ENCODE assay signal across 8 cellular contexts in the genomic region with DNA sequence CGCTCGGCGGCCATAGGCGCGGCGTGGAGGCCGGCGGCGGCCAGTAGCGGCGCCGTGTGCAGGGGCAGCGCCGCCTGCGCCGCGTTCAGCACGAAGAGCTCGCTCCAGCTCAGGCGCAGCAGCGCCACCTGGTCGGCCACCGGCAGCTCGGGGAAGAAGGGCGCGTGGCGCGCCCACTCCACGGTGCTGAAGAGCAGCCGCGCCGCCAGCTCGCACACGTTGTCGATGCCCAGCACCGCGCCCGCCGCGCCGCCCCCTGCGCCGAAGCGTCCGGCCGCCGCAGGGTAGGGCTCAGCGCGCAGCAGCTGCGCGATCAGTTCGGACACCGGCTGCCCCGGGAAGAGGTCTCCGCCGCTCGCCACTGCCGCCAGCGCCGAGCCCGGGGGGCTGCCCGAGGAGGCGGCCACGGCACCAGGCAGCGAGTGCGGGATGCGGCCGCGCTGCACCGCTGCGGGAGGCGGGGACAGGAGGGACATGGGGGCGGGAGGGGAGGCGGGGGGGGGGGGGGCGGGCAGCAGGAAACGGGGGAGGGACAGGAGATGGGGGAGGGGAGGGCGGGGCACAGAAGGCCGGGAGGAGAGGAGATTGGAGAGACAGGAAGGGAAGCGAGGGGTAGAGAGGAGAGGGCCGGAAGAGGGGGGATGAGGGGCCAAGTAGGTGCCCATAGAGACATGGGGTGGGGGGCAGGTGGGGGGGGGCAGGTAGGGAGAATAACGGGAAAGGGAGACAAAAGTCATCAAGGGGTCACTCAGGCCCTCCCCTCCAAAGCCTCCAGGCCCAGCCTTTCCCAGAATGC. TPM values are rescaled to one million over a fixed set of nuclear protein-coding genes. Genes with fewer than 3 reads are reported as not detected.
DNase-seq lines count a peak whose midpoint lies in the region; ATAC-seq and TF ChIP-seq lines count a peak whose summit lies in the region.

No MANE protein-coding gene starts in this region.

- intact Hi-C loops in testis (cut with DNase I; ENCODE audit: low total_unique reads) = no loop called here

- DNase-seq in NOMO-1 (lab: John Stamatoyannopoulos, UW; ENCODE audit: unreplicated experiment in 2 of 2) (peak; percentile 18 to 20), NOMO-1 treated with dmso at 0.1 percent for 144 hours (lab: John Stamatoyannopoulos, UW; ENCODE audit: unreplicated experiment) (no peak), RWPE1 (ENCODE audit: low spot score) (peak; percentile 51), omental fat pad (ENCODE audit: low spot score) (no peak), testis (peak; percentile 80)
- DNase-seq in activated naive CD4-positive, alpha-beta T cell (lab: John Stamatoyannopoulos, UW) = peak in 3 of 4 experiments; percentile 46 to 71 (median 57)

- TF ChIP-seq CTCF in RWPE1 (conservative IDR thresholded peaks at IDR 0.05; ENCODE audit: low read depth) (peak; percentile 76), gastroesophageal sphincter (IDR thresholded peaks at IDR 0.05) (peak in 3 of 4 experiments; percentile 60 to 84 (median 63)), omental fat pad (IDR thresholded peaks at IDR 0.05) (no peak), testis (IDR thresholded peaks at IDR 0.05) (peak; percentile 31 to 46 (median 34))

- peak overlapping the region; percentile 35 to 63 for H3K4me3 ChIP-seq in gastroesophageal sphincter
- peak overlapping the region; percentile 43 to 58 for H3K4me3 ChIP-seq in testis

- TF ChIP-seq EP300 in gastroesophageal sphincter (IDR thresholded peaks at IDR 0.05) = no peak

- CTCF ChIA-PET in RWPE1 (lab: Yijun Ruan, JAX) = interaction anchor here (0.6 to 2.1 kb wide), 5 partner anchors 9 to 156 kb away, joined by 4 to 12 read pairs (median 4); a partner anchor contains a TSS

- H3K9me3 ChIP-seq in gastroesophageal sphincter (no peaks in the 10 kb centered on the region), testis (no peaks in the 10 kb centered on the region)

- TF ChIP-seq POLR2A in gastroesophageal sphincter (IDR thresholded peaks at IDR 0.05) = no peak
- no peak for TF ChIP-seq POLR2A in testis (IDR thresholded peaks at IDR 0.05)

- H3K36me3 ChIP-seq in gastroesophageal sphincter = peaks cover 0 to 67% of the 10 kb centered on the region in 2 donors
- no peaks in the 10 kb centered on the region for H3K36me3 ChIP-seq in testis (ENCODE audit: low read depth, missing control alignments)

- POLR2A ChIA-PET in RWPE1 (lab: Yijun Ruan, JAX; ENCODE audit: low non-redundant PET) = interaction anchor here (0.9 to 1.2 kb wide), 2 partner anchors 9 to 10 kb away, joined by 3 to 4 read pairs; a partner anchor contains a TSS

- peak overlapping the region; percentile 94 for H3K27ac ChIP-seq in RWPE1
- peak overlapping the region; percentile 12 to 87 (median 82) for H3K27ac ChIP-seq in gastroesophageal sphincter
- peak overlapping the region; percentile 26 to 74 for H3K27ac ChIP-seq in testis

- H3K4me1 ChIP-seq in gastroesophageal sphincter (peaks cover 0 to 37% (median 12%) of the 10 kb centered on the region in 3 donors), testis (peaks cover 20% of the 10 kb centered on the region)

- H3K27me3 ChIP-seq in gastroesophageal sphincter (no peaks in the 10 kb centered on the region), testis (no peaks in the 10 kb centered on the region)

- ATAC-seq in HG03571 (IDR thresholded peaks at IDR 0.05; ENCODE audit: unreplicated experiment) (peak; percentile 65), gastroesophageal sphincter (peak; percentile 89), omental fat pad (ENCODE audit: low FRiP score) (peak; percentile 84)

- WGBS in gastroesophageal sphincter (ENCODE audit: low coverage in 1 of 2), 2 donors = 0% methylated on average over 1 to 3 of the region's 81 CpGs
- WGBS in testis, 2 donors = 2 to 3% methylated on average over 5 to 22 of the region's 81 CpGs

RNA-seq across cellular contexts. Expression of a gene that starts 9.8 kb away (rescaled TPM):
- total RNA-seq in gastroesophageal sphincter (10 to 100 TPM in 1 of 4 donors, 1 to 10 TPM in 3; 3.5 to 15.1 (median 6.5) TPM), omental fat pad (10 to 100 TPM in 1 of 4 donors, 1 to 10 TPM in 3; 6.7 to 17.7 (median 9.3) TPM), testis (10 to 100 TPM in 1 of 2 donors, 1 to 10 TPM in 1; 6.6 to 13.9 TPM)
- polyA plus RNA-seq in testis (ENCODE audit: insufficient read depth, low read depth, low replicate concordance) = 17.5 TPM

RNA-seq across cellular contexts. Expression of a gene that starts 9.9 kb away (rescaled TPM):
- total RNA-seq in gastroesophageal sphincter (10 to 100 TPM; 33.9 to 71.9 (median 60.2) TPM), omental fat pad (10 to 100 TPM; 16.9 to 45.4 (median 29.8) TPM), testis (10 to 100 TPM; 63.1 to 71.8 TPM)
- polyA plus RNA-seq in testis (ENCODE audit: insufficient read depth, low read depth, low replicate concordance) = 20.4 TPM

RNA-seq across cellular contexts. Expression of a gene that starts 20.7 kb away (rescaled TPM):
- total RNA-seq in gastroesophageal sphincter (10 to 100 TPM; 11.3 to 24.0 (median 17.9) TPM), omental fat pad (10 to 100 TPM; 14.5 to 22.3 (median 20.7) TPM), testis (10 to 100 TPM; 15.8 to 23.8 TPM)
- polyA plus RNA-seq in testis (ENCODE audit: insufficient read depth, low read depth, low replicate concordance) = 33.3 TPM

RNA-seq across cellular contexts. Expression of a gene that starts 28.7 kb away (rescaled TPM):
- total RNA-seq in gastroesophageal sphincter (1 to 10 TPM; 4.6 to 9.6 (median 5.1) TPM), omental fat pad (10 to 100 TPM in 1 of 4 donors, 1 to 10 TPM in 3; 2.4 to 43.3 (median 5.8) TPM), testis (1 to 10 TPM; 2.0 to 5.6 TPM)
- 2.6 TPM for polyA plus RNA-seq in testis (ENCODE audit: insufficient read depth, low read depth, low replicate concordance)

RNA-seq across cellular contexts. Expression of a gene that starts 31.4 kb away (rescaled TPM):
- total RNA-seq in gastroesophageal sphincter (10 to 100 TPM; 62.6 to 91.8 (median 81.9) TPM), omental fat pad (10 to 100 TPM; 46.0 to 62.1 (median 59.1) TPM), testis (10 to 100 TPM; 93.2 to 95.4 TPM)
- polyA plus RNA-seq in testis (ENCODE audit: insufficient read depth, low read depth, low replicate concordance) = 110 TPM

Comparison
In these comparisons a context has a peak if more than half of its experiments do, and no peak if none do; other contexts are left out.
1. DNase-seq: peak in NOMO-1 (2 of 2), RWPE1 (single experiment), activated naive CD4-positive, alpha-beta T cell (3 of 4) and testis (single experiment); none in NOMO-1 treated with dmso at 0.1 percent for 144 hours (single experiment) and omental fat pad (single experiment).
2. CTCF ChIP-seq: peak in RWPE1 (single experiment), gastroesophageal sphincter (3 of 4) and testis (3 of 3); none in omental fat pad (0 of 3).
3. Peak in every context shown above with its lines, with median percentiles within 50 percentile points of each other: ATAC-seq and H3K27ac ChIP-seq.